2 cellular contexts compared by ENCODE assay signal in the genomic region with DNA sequence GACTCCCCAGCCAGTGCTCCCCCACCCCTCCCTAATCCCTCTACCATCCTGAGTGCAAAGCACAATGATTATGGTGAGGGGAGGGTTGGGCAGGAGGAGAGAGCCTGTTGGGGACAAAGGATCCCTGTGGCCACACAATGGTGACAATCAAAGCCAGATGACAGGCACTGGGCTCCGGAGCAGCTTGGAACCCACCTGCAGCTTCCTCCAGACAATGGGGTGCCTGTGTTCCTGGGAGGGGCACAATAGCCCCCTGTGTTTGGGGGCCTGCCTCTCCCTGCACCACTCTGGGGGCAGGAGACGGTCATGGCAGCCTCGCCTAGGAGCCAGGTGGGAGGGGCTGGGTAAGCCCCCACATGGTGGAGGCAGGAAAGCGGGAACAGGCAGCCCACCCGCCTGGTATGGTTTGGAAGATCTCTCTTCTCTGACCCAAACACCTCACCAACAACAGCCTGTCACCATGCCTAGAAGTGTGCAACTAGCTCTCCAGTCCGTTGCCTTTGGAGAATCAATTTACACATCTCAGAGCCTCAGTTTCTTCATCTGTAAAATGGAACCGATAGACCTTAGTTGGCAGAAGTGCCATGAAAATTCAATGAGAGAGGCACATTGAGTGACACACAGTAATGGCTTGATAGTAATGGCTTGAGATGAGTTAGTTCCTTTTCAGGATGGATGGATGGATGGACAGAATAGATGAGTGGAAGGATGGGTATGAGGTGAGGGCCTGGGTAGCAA.
TF ChIP-seq lines count a peak whose summit lies in the region.

No MANE protein-coding gene starts in this region.

TF ChIP-seq in HEK293, 187 proteins besides CTCF, POLR2A, EP300 and RAD21 (continued from another document):
- 0 out of 2 replicates have a peak, but pooled peaks have one; percentile 17 for TF ChIP-seq PATZ1 (tag by site-specific recombination; IDR thresholded peaks at IDR 0.05)

TF ChIP-seq in K562, 482 proteins besides CTCF, POLR2A, EP300 and RAD21:
- TF ChIP-seq, protein P1, sequence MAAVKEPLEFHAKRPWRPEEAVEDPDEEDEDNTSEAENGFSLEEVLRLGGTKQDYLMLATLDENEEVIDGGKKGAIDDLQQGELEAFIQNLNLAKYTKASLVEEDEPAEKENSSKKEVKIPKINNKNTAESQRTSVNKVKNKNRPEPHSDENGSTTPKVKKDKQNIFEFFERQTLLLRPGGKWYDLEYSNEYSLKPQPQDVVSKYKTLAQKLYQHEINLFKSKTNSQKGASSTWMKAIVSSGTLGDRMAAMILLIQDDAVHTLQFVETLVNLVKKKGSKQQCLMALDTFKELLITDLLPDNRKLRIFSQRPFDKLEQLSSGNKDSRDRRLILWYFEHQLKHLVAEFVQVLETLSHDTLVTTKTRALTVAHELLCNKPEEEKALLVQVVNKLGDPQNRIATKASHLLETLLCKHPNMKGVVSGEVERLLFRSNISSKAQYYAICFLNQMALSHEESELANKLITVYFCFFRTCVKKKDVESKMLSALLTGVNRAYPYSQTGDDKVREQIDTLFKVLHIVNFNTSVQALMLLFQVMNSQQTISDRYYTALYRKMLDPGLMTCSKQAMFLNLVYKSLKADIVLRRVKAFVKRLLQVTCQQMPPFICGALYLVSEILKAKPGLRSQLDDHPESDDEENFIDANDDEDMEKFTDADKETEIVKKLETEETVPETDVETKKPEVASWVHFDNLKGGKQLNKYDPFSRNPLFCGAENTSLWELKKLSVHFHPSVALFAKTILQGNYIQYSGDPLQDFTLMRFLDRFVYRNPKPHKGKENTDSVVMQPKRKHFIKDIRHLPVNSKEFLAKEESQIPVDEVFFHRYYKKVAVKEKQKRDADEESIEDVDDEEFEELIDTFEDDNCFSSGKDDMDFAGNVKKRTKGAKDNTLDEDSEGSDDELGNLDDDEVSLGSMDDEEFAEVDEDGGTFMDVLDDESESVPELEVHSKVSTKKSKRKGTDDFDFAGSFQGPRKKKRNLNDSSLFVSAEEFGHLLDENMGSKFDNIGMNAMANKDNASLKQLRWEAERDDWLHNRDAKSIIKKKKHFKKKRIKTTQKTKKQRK (IDR thresholded peaks at IDR 0.05; ENCODE audit: borderline replicate concordance, low read depth, low read length) = no peak
- TF ChIP-seq PURB (CRISPR knock-in tag; IDR thresholded peaks at IDR 0.05; ENCODE audit: low read depth) (no peak), NCOA1 (IDR thresholded peaks at IDR 0.05; ENCODE audit: low read depth) (no peak), SMARCA5 (IDR thresholded peaks at IDR 0.05) (0 out of 2 replicates have a peak, but pooled peaks have one; percentile 19), ZNF184 (CRISPR knock-in tag; IDR thresholded peaks at IDR 0.05) (no peak), CBX5 (IDR thresholded peaks at IDR 0.05; ENCODE audit: borderline replicate concordance, low read depth) (no peak), FOXK2 (conservative IDR thresholded peaks at IDR 0.05 in 1 of 2, IDR thresholded peaks at IDR 0.05 in 1 of 2; ENCODE audit: low read depth in 2 of 2) (no peak), MCM3 (IDR thresholded peaks at IDR 0.05) (no peak), NBN (IDR thresholded peaks at IDR 0.05; ENCODE audit: low read depth) (no peak), BCOR (IDR thresholded peaks at IDR 0.05) (peak; percentile 56), KDM1A (IDR thresholded peaks at IDR 0.05) (peak in 1 of 2 experiments; percentile 50; a peak in 1 of 4 replicates), OTX1 (CRISPR knock-in tag; IDR thresholded peaks at IDR 0.05) (no peak), YBX1 (IDR thresholded peaks at IDR 0.05) (no peak), TEAD4 (IDR thresholded peaks at IDR 0.05; ENCODE audit: low read length) (no peak), TEAD4 (CRISPR knock-in tag; IDR thresholded peaks at IDR 0.05; ENCODE audit: borderline replicate concordance) (no peak), ZBTB26 (CRISPR knock-in tag; IDR thresholded peaks at IDR 0.05) (no peak), RBM25 (IDR thresholded peaks at IDR 0.05; ENCODE audit: low read depth, low read length, severe bottlenecking) (peak; percentile 93)
- TF ChIP-seq, protein P2, sequence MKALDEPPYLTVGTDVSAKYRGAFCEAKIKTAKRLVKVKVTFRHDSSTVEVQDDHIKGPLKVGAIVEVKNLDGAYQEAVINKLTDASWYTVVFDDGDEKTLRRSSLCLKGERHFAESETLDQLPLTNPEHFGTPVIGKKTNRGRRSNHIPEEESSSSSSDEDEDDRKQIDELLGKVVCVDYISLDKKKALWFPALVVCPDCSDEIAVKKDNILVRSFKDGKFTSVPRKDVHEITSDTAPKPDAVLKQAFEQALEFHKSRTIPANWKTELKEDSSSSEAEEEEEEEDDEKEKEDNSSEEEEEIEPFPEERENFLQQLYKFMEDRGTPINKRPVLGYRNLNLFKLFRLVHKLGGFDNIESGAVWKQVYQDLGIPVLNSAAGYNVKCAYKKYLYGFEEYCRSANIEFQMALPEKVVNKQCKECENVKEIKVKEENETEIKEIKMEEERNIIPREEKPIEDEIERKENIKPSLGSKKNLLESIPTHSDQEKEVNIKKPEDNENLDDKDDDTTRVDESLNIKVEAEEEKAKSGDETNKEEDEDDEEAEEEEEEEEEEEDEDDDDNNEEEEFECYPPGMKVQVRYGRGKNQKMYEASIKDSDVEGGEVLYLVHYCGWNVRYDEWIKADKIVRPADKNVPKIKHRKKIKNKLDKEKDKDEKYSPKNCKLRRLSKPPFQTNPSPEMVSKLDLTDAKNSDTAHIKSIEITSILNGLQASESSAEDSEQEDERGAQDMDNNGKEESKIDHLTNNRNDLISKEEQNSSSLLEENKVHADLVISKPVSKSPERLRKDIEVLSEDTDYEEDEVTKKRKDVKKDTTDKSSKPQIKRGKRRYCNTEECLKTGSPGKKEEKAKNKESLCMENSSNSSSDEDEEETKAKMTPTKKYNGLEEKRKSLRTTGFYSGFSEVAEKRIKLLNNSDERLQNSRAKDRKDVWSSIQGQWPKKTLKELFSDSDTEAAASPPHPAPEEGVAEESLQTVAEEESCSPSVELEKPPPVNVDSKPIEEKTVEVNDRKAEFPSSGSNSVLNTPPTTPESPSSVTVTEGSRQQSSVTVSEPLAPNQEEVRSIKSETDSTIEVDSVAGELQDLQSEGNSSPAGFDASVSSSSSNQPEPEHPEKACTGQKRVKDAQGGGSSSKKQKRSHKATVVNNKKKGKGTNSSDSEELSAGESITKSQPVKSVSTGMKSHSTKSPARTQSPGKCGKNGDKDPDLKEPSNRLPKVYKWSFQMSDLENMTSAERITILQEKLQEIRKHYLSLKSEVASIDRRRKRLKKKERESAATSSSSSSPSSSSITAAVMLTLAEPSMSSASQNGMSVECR (CRISPR knock-in tag; IDR thresholded peaks at IDR 0.05) = no peak
TF ChIP-seq in K562: peak in this region for 4.
